Comparison of ENCODE assay signal across 20 cellular contexts in the genomic region with DNA sequence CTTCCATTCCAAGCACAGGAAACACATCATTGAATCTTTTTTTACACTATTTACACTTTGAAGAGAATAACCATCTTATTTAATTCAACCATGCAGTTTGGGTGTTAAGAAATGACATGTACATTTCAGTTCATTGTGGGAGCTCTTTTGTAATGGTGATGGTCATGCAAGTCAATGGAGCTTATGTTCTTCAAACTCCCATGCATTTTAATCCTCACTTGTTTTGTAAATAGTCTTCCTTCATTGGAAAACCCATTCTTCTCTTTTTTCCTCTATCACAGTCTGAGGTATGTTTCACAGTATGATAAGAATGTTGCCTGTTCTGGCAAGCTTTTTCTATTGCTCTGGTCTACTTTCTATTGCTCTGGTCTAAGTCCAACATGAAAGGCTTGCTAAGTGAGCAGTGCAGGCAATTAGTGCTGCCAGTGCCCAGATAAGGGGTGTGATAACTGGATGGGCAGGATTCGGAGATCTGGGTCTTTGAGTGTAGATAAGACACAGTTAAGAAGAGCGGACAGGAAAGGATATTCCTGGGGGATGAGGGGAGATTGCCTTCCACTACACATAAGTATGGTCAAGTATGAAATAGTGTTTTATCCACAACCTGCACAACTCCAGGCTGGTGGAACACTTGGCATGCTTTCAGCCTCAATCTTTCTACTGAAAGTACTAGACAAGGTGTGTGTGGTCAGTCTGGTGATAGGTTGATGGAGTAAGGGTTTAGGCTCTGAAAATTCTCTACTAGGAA. TPM values are rescaled to one million over a fixed set of nuclear protein-coding genes. Genes with fewer than 3 reads are reported as not detected.
DNase-seq lines count a peak whose midpoint lies in the region; ATAC-seq and TF ChIP-seq lines count a peak whose summit lies in the region.
"Had no signal": no experiment of that assay in that cellular context is flagged by ENCODE, and none has a peak within 500 bp of the region (broad histone marks: within the 10 kb centered on the region; RNA-seq: fewer than 3 reads in every experiment).

No MANE protein-coding gene starts in this region.

- no peak for TF ChIP-seq EP300 in esophagus muscularis mucosa (IDR thresholded peaks at IDR 0.05)

- DNase-seq in cerebellar cortex (ENCODE audit: low spot score) (peak; percentile 24), iris pigment epithelial cell (ENCODE audit: low read depth) (peak; percentile 26), renal cortical epithelial cell (ENCODE audit: low read depth) (peak; percentile 54), DMS153 treated with DMSO at 0.1 percent for 48 hours (lab: John Stamatoyannopoulos, UW; ENCODE audit: unreplicated experiment) (no peak), esophagus muscularis mucosa (ENCODE audit: extremely low spot score) (no peak)
- no peak for DNase-seq in naive thymus-derived CD8-positive, alpha-beta T cell
- DNase-seq: activated naive CD4-positive, alpha-beta T cell treated with Interleukin-2 at 50 U/mL for 16 hours; AML-193; GDM1; IMR-90; NCI-H187 treated with DMSO at 0.1 percent for 48 hours; NCI-H510A treated with DMSO at 0.1 percent for 48 hours; stimulated activated CD8-positive, alpha-beta memory T cell treated with anti-CD3 and anti-CD28 coated beads, Interleukin-4, amount 100 ng/mL, for 48 hours had no signal

- no peak overlapping the region for H3K9ac ChIP-seq in HUES64 (ENCODE audit: low read depth, low read length)

- no peak overlapping the region for H3K4me3 Mint-ChIP-seq in naive thymus-derived CD8-positive, alpha-beta T cell

- POLR2A ChIA-PET in naive thymus-derived CD8-positive, alpha-beta T cell (lab: Charles Lee): interaction anchor here (0.6 kb wide), 1 partner anchor 29 kb away, joined by 3 read pairs; no protein-coding TSS in a partner anchor

- H3K36me3 ChIP-seq in HUES64 (ENCODE audit: insufficient read depth, low read length) (no peaks in the 10 kb centered on the region), esophagus muscularis mucosa (no peaks in the 10 kb centered on the region)
- H3K36me3 ChIP-seq: ascending aorta, gastroesophageal sphincter, prostate gland, suprapubic skin had no signal

- ATAC-seq in naive thymus-derived CD8-positive, alpha-beta T cell: no peak
- ATAC-seq in HG03342 (IDR thresholded peaks at IDR 0.05; ENCODE audit: unreplicated experiment): no peak
- ATAC-seq: gastroesophageal sphincter had no signal

- H3K9me3 ChIP-seq in HUES64 (ENCODE audit: insufficient read depth, low read depth, low read length) (no peaks in the 10 kb centered on the region), esophagus muscularis mucosa (no peaks in the 10 kb centered on the region)
- H3K9me3 ChIP-seq: ascending aorta, gastroesophageal sphincter, prostate gland, suprapubic skin had no signal

- H3K27ac ChIP-seq in HUES64 (ENCODE audit: low read depth, low read length): peak overlapping the region; percentile 94
- no peak overlapping the region for H3K27ac ChIP-seq in esophagus muscularis mucosa (replicated peaks in 1 of 4)
- H3K27ac ChIP-seq: ascending aorta, gastroesophageal sphincter, prostate gland, suprapubic skin had no signal

- peaks cover 66% of the 10 kb centered on the region for H3K4me1 ChIP-seq in HUES64 (ENCODE audit: insufficient read depth, low read length)
- H3K4me1 ChIP-seq in esophagus muscularis mucosa: no peaks in the 10 kb centered on the region
- H3K4me1 ChIP-seq: gastroesophageal sphincter, prostate gland had no signal

- H3K4me3 ChIP-seq in HUES64 (ENCODE audit: low read length) (no peak overlapping the region), esophagus muscularis mucosa (no peak overlapping the region)
- H3K4me3 ChIP-seq: ascending aorta, gastroesophageal sphincter, prostate gland, suprapubic skin had no signal

- H3K27me3 ChIP-seq in HUES64 (ENCODE audit: insufficient read depth, low read length) (peaks cover 4% of the 10 kb centered on the region; the same call in 1 of the 2 replicates), esophagus muscularis mucosa (no peaks in the 10 kb centered on the region)
- H3K27me3 ChIP-seq: ascending aorta, gastroesophageal sphincter, suprapubic skin had no signal

- no peak for TF ChIP-seq POLR2A in esophagus muscularis mucosa (IDR thresholded peaks at IDR 0.05; ENCODE audit: low read depth)

- no peaks in the 10 kb centered on the region for H3K36me3 Mint-ChIP-seq in naive thymus-derived CD8-positive, alpha-beta T cell

- H3K27me3 Mint-ChIP-seq in naive thymus-derived CD8-positive, alpha-beta T cell: peaks cover 4 to 22% (median 6%) of the 10 kb centered on the region in 5 donors

- no peak for TF ChIP-seq CTCF in esophagus muscularis mucosa (IDR thresholded peaks at IDR 0.05)

- no peaks in the 10 kb centered on the region for H3K9me3 Mint-ChIP-seq in naive thymus-derived CD8-positive, alpha-beta T cell

- 59% methylated on average over 1 of the region's 2 CpGs for WGBS in HUES64
- WGBS in esophagus muscularis mucosa: 70% methylated on average over 2 of the region's 2 CpGs

- no peak overlapping the region for H3K27ac Mint-ChIP-seq in naive thymus-derived CD8-positive, alpha-beta T cell

- no peaks in the 10 kb centered on the region for H3K4me1 Mint-ChIP-seq in naive thymus-derived CD8-positive, alpha-beta T cell

- intact Hi-C loops in esophagus muscularis mucosa (cut with DNase I): no loop called here

RNA-seq across cellular contexts. Expression of a gene that starts 17.1 kb away (rescaled TPM):
- 25.1 TPM for polyA plus RNA-seq in HUES64 (2013, experiment 1 of 2)
- 51.0 TPM for polyA plus RNA-seq in HUES64 (2013, experiment 2 of 2)
- 0.75 and 1.2 TPM in 2 replicates for total RNA-seq in renal cortical epithelial cell
- not detected for total RNA-seq in naive thymus-derived CD8-positive, alpha-beta T cell
- polyA plus RNA-seq in naive thymus-derived CD8-positive, alpha-beta T cell: not detected
- not detected for total RNA-seq in esophagus muscularis mucosa
- total RNA-seq: ascending aorta, gastroesophageal sphincter, suprapubic skin had no signal
- polyA plus RNA-seq: neural cell had no signal

RNA-seq across cellular contexts. Expression of a gene that starts 28.4 kb away (rescaled TPM):
- not detected for polyA plus RNA-seq in HUES64 (2013, experiment 1 of 2)
- polyA plus RNA-seq in HUES64 (2013, experiment 2 of 2): not detected
- total RNA-seq in renal cortical epithelial cell (not detected in 2 replicates), esophagus muscularis mucosa (not detected)
- not detected for total RNA-seq in naive thymus-derived CD8-positive, alpha-beta T cell
- not detected for polyA plus RNA-seq in naive thymus-derived CD8-positive, alpha-beta T cell
- total RNA-seq: ascending aorta, gastroesophageal sphincter, IMR-90, prostate gland, suprapubic skin had no signal
- polyA plus RNA-seq: IMR-90, neural cell had no signal

RNA-seq across cellular contexts. Expression of a gene that starts 49.0 kb away (rescaled TPM):
- polyA plus RNA-seq in HUES64 (2013, experiment 1 of 2): 1.4 TPM
- 2.5 TPM for polyA plus RNA-seq in HUES64 (2013, experiment 2 of 2)
- total RNA-seq in renal cortical epithelial cell: not detected in 2 replicates
- total RNA-seq in naive thymus-derived CD8-positive, alpha-beta T cell: under 1 TPM; 0.73 to 0.88 TPM
- not detected for polyA plus RNA-seq in naive thymus-derived CD8-positive, alpha-beta T cell
- under 1 TPM in 1 of 4 donors, not detected in 3; 0.32 TPM for total RNA-seq in esophagus muscularis mucosa
- total RNA-seq: IMR-90 had no signal
- polyA plus RNA-seq: IMR-90 had no signal

Comparison
In these comparisons a context has a peak if more than half of its experiments do, and no peak if none do; other contexts are left out.
1. DNase-seq: peak in cerebellar cortex (single experiment), iris pigment epithelial cell (single experiment) and renal cortical epithelial cell (single experiment); none in naive thymus-derived CD8-positive, alpha-beta T cell (0 of 10), DMS153 treated with DMSO at 0.1 percent for 48 hours (single experiment) and esophagus muscularis mucosa (single experiment).